20 cellular contexts compared by ENCODE assay signal in the genomic region with DNA sequence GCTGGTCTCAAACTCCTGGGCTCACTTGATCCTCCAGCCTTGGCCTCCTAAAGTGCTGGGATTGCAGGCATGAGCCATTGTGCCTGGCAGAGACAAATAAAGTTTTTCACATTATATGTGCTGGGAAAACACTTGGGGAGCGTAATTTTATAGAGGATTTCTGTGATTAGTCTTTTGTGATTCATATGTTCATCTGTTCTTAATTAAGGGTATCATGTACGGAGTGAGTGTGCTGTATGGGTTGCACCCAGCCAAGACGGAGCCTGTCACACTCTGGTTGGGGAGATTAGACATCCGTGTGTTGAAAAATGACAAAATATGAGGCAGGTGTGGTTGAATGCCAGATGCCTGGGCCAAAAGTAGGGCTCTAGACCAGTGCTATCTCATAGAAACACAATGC. TPM values are rescaled to one million over a fixed set of nuclear protein-coding genes. Genes with fewer than 3 reads are reported as not detected.
"Had no signal": no experiment of that assay in that cellular context is flagged by ENCODE, and none has a peak within 500 bp of the region (broad histone marks: within the 10 kb centered on the region; RNA-seq: fewer than 3 reads in every experiment).

No MANE protein-coding gene starts in this region.

- H3K4me3 ChIP-seq: adrenal gland, breast epithelium, colonic mucosa, esophagus muscularis mucosa, gastrocnemius medialis, prostate gland, testis, vagina had no signal

- H3K36me3 ChIP-seq: adrenal gland, breast epithelium, colonic mucosa, esophagus muscularis mucosa, gastrocnemius medialis, prostate gland, vagina had no signal

- H3K27me3 ChIP-seq: breast epithelium, colonic mucosa, esophagus muscularis mucosa, gastrocnemius medialis, testis, vagina had no signal

- H3K9me3 ChIP-seq: adrenal gland, breast epithelium, colonic mucosa, esophagus muscularis mucosa, gastrocnemius medialis, prostate gland, testis, vagina had no signal

- DNase-seq: activated gamma-delta T cell treated with Interleukin-2 at 50 U/mL for 16 hours; activated T-cell treated with anti-CD3 and anti-CD28 coated beads, Interleukin-2, amount 50 U/mL, for 1 hour; adrenal gland; colonic mucosa; gastrocnemius medialis; head of caudate nucleus; hypothalamus; stimulated activated CD4-positive, alpha-beta T cell treated with anti-CD3 and anti-CD28 coated beads, Interleukin-2, amount 100 ng/mL, for 48 hours; stimulated activated CD8-positive, alpha-beta memory T cell treated with anti-CD3 and anti-CD28 coated beads, Interleukin-4, amount 100 ng/mL, for 48 hours; stimulated activated naive B cell treated with anti-CD40 and anti-IgM and Interleukin-4, amounts not matched to agents 10 μg/mL and 1 μg/mL and 100 μg/mL, for 72 hours; T1000; testis; trophoblast cell had no signal

- H3K4me1 ChIP-seq: adrenal gland, breast epithelium, colonic mucosa, testis, vagina had no signal

- ATAC-seq: activated naive CD4-positive, alpha-beta T cell treated with anti-CD3 and anti-CD28 coated beads, Interleukin-2, amount 50 U/mL, for 72 hours; gastrocnemius medialis; natural killer cell treated with Interleukin-12 subunit alpha and Interleukin-12 subunit beta and Interleukin-15 and Interleukin-18, amount 100 ng/mL, for 72 hours; stimulated activated naive B cell treated with anti-CD40 and anti-IgM and Interleukin-4, amounts not matched to agents 10 μg/mL and 1 μg/mL and 100 μg/mL, for 72 hours; WTC11 had no signal

RNA-seq across cellular contexts. Expression of gene ADRB1, which starts 10.3 kb away (rescaled TPM):
- total RNA-seq: activated naive CD4-positive, alpha-beta T cell treated with anti-CD3 and anti-CD28 coated beads, Interleukin-2, amount 50 U/mL, for 72 hours; vagina had no signal
